Comparison of ENCODE assay signal across 8 cellular contexts in genomic region chr13:112510002-112510780, GRCh38.
A peak's percentile ranks its signal among the peaks of the same experiment; 100 is the strongest.
DNase-seq lines count a peak whose midpoint lies in the region; ATAC-seq and TF ChIP-seq lines count a peak whose summit lies in the region.

No MANE protein-coding gene starts in this region.

- ATAC-seq in activated CD8-positive, alpha-beta memory T cell treated with anti-CD3 and anti-CD28 coated beads, Interleukin-2, amount 10 ng/mL, durations not matched to agents 7 days and 5 days = peak; percentile 53
- ATAC-seq in stimulated activated effector memory CD8-positive, alpha-beta T cell treated with anti-CD3 and anti-CD28 coated beads, Interleukin-12 subunit alpha, Interleukin-12 subunit beta, amount 100 ng/mL, for 72 hours = no peak

- no peak overlapping the region for H3K4me3 Mint-ChIP-seq in activated CD8-positive, alpha-beta memory T cell treated with anti-CD3 and anti-CD28 coated beads, Interleukin-2, amount 10 ng/mL, durations not matched to agents 7 days and 5 days
- H3K4me3 Mint-ChIP-seq in stimulated activated effector memory CD8-positive, alpha-beta T cell treated with anti-CD3 and anti-CD28 coated beads, Interleukin-12 subunit alpha, Interleukin-12 subunit beta, amount 100 ng/mL, for 72 hours = no peak overlapping the region
- H3K4me3 Mint-ChIP-seq in activated naive CD4-positive, alpha-beta T cell treated with anti-CD3 and anti-CD28 coated beads, Interleukin-2, amount 10 ng/mL, durations not matched to agents 7 days and 5 days = no peak overlapping the region

- no peak overlapping the region for H3K4me3 ChIP-seq in WI38 (ENCODE audit: low read depth, low read length)

- no peak overlapping the region for H3K27ac Mint-ChIP-seq in activated CD8-positive, alpha-beta memory T cell treated with anti-CD3 and anti-CD28 coated beads, Interleukin-2, amount 10 ng/mL, durations not matched to agents 7 days and 5 days
- peak overlapping the region; percentile 43 for H3K27ac Mint-ChIP-seq in stimulated activated effector memory CD8-positive, alpha-beta T cell treated with anti-CD3 and anti-CD28 coated beads, Interleukin-12 subunit alpha, Interleukin-12 subunit beta, amount 100 ng/mL, for 72 hours
- H3K27ac Mint-ChIP-seq in activated naive CD4-positive, alpha-beta T cell treated with anti-CD3 and anti-CD28 coated beads, Interleukin-2, amount 10 ng/mL, durations not matched to agents 7 days and 5 days = no peak overlapping the region

- H3K27me3 Mint-ChIP-seq in activated CD8-positive, alpha-beta memory T cell treated with anti-CD3 and anti-CD28 coated beads, Interleukin-2, amount 10 ng/mL, durations not matched to agents 7 days and 5 days = no peaks in the 10 kb centered on the region
- H3K27me3 Mint-ChIP-seq in activated naive CD4-positive, alpha-beta T cell treated with anti-CD3 and anti-CD28 coated beads, Interleukin-2, amount 10 ng/mL, durations not matched to agents 7 days and 5 days = no peaks in the 10 kb centered on the region

- peak; percentile 51 for TF ChIP-seq CTCF in WI38 (IDR thresholded peaks at IDR 0.05; ENCODE audit: low read depth, low read length)

- peaks cover 11% of the 10 kb centered on the region for H3K4me1 Mint-ChIP-seq in activated CD8-positive, alpha-beta memory T cell treated with anti-CD3 and anti-CD28 coated beads, Interleukin-2, amount 10 ng/mL, durations not matched to agents 7 days and 5 days
- peaks cover 27% of the 10 kb centered on the region for H3K4me1 Mint-ChIP-seq in stimulated activated effector memory CD8-positive, alpha-beta T cell treated with anti-CD3 and anti-CD28 coated beads, Interleukin-12 subunit alpha, Interleukin-12 subunit beta, amount 100 ng/mL, for 72 hours
- H3K4me1 Mint-ChIP-seq in activated naive CD4-positive, alpha-beta T cell treated with anti-CD3 and anti-CD28 coated beads, Interleukin-2, amount 10 ng/mL, durations not matched to agents 7 days and 5 days = no peaks in the 10 kb centered on the region

- CTCF ChIA-PET in activated CD8-positive, alpha-beta memory T cell treated with anti-CD3 and anti-CD28 coated beads, Interleukin-2, amount 10 ng/mL, durations not matched to agents 7 days and 5 days (lab: Charles Lee) = interaction anchor here (1.2 kb wide), 1 partner anchor 10 kb away, joined by 4 read pairs; no protein-coding TSS in a partner anchor
- CTCF ChIA-PET in activated naive CD4-positive, alpha-beta T cell treated with anti-CD3 and anti-CD28 coated beads, Interleukin-2, amount 10 ng/mL, durations not matched to agents 7 days and 5 days (lab: Charles Lee) = interaction anchor here (0.6 to 2.2 kb wide), 3 partner anchors 13 to 96 kb away, joined by 3 to 7 read pairs (median 5); no protein-coding TSS in a partner anchor

- no peaks in the 10 kb centered on the region for H3K9me3 Mint-ChIP-seq in activated CD8-positive, alpha-beta memory T cell treated with anti-CD3 and anti-CD28 coated beads, Interleukin-2, amount 10 ng/mL, durations not matched to agents 7 days and 5 days (ENCODE audit: low read depth)
- no peaks in the 10 kb centered on the region for H3K9me3 Mint-ChIP-seq in stimulated activated effector memory CD8-positive, alpha-beta T cell treated with anti-CD3 and anti-CD28 coated beads, Interleukin-12 subunit alpha, Interleukin-12 subunit beta, amount 100 ng/mL, for 72 hours
- no peaks in the 10 kb centered on the region for H3K9me3 Mint-ChIP-seq in activated naive CD4-positive, alpha-beta T cell treated with anti-CD3 and anti-CD28 coated beads, Interleukin-2, amount 10 ng/mL, durations not matched to agents 7 days and 5 days

- no peak for DNase-seq in activated CD8-positive, alpha-beta memory T cell treated with anti-CD3 and anti-CD28 coated beads, Interleukin-2, amount 10 ng/mL, durations not matched to agents 7 days and 5 days
- no peak for DNase-seq in activated CD8-positive, alpha-beta memory T cell treated with anti-CD3 and anti-CD28 coated beads for 24 hours
- DNase-seq in NCI-H1105 (lab: John Stamatoyannopoulos, UW) (peak; percentile 29), hepatic stellate cell (ENCODE audit: low spot score) (peak; percentile 59)
- DNase-seq in stimulated activated effector memory CD8-positive, alpha-beta T cell treated with anti-CD3 and anti-CD28 coated beads, Interleukin-12 subunit alpha, Interleukin-12 subunit beta, amount 100 ng/mL, for 72 hours (ENCODE audit: low spot score in 2 of 2) = no peak
- DNase-seq in activated naive CD4-positive, alpha-beta T cell treated with Interleukin-2 at 50 U/mL for 16 hours = no peak
- no peak for DNase-seq in activated naive CD4-positive, alpha-beta T cell treated with anti-CD3 and anti-CD28 coated beads, Interleukin-2, amount 10 ng/mL, durations not matched to agents 7 days and 5 days

- peaks cover 6% of the 10 kb centered on the region for H3K36me3 Mint-ChIP-seq in activated CD8-positive, alpha-beta memory T cell treated with anti-CD3 and anti-CD28 coated beads, Interleukin-2, amount 10 ng/mL, durations not matched to agents 7 days and 5 days
- peaks cover 68% of the 10 kb centered on the region for H3K36me3 Mint-ChIP-seq in stimulated activated effector memory CD8-positive, alpha-beta T cell treated with anti-CD3 and anti-CD28 coated beads, Interleukin-12 subunit alpha, Interleukin-12 subunit beta, amount 100 ng/mL, for 72 hours
- H3K36me3 Mint-ChIP-seq in activated naive CD4-positive, alpha-beta T cell treated with anti-CD3 and anti-CD28 coated beads, Interleukin-2, amount 10 ng/mL, durations not matched to agents 7 days and 5 days = peaks cover 33% of the 10 kb centered on the region

Comparison
In these comparisons a context has a peak if more than half of its experiments do, and no peak if none do; other contexts are left out.
1. DNase-seq: peak in NCI-H1105 (single experiment) and hepatic stellate cell (single experiment); none in activated CD8-positive, alpha-beta memory T cell treated with anti-CD3 and anti-CD28 coated beads, Interleukin-2, amount 10 ng/mL, durations not matched to agents 7 days and 5 days (single experiment), activated CD8-positive, alpha-beta memory T cell treated with anti-CD3 and anti-CD28 coated beads for 24 hours (single experiment), stimulated activated effector memory CD8-positive, alpha-beta T cell treated with anti-CD3 and anti-CD28 coated beads, Interleukin-12 subunit alpha, Interleukin-12 subunit beta, amount 100 ng/mL, for 72 hours (0 of 2), activated naive CD4-positive, alpha-beta T cell treated with Interleukin-2 at 50 U/mL for 16 hours (single experiment) and activated naive CD4-positive, alpha-beta T cell treated with anti-CD3 and anti-CD28 coated beads, Interleukin-2, amount 10 ng/mL, durations not matched to agents 7 days and 5 days (single experiment).